ENCODE assay signal across 8 cellular contexts in genomic region chr17:50863931-50864330, GRCh38. TPM values are rescaled to one million over a fixed set of nuclear protein-coding genes. Genes with fewer than 3 reads are reported as not detected.
DNase-seq lines count a peak whose midpoint lies in the region; ATAC-seq lines count a peak whose summit lies in the region.

No MANE protein-coding gene starts in this region.

- H3K36me3 ChIP-seq in iPS-20b (ENCODE audit: insufficient read depth, low read depth, low read length) (peaks cover 30% of the 10 kb centered on the region), subcutaneous abdominal adipose tissue (ENCODE audit: control insufficient read depth in 5 of 5, insufficient read depth in 5 of 5, low read length in 5 of 5) (peaks cover 7 to 16% (median 14%) of the 10 kb centered on the region in 5 donors)

- H3K36me3 Mint-ChIP-seq in T-helper 1 cell treated with Interleukin-12 subunit alpha and Interleukin-12 subunit beta and Interleukin-4 antibody, amounts not matched to agents 30 μg/mL and 1 μg/mL, for 36 hours (ENCODE audit: low read depth): peaks cover 25% of the 10 kb centered on the region
- peaks cover 21% of the 10 kb centered on the region for H3K36me3 Mint-ChIP-seq in activated naive CD8-positive, alpha-beta T cell treated with anti-CD3 and anti-CD28 coated beads, Interleukin-2, amount 10 ng/mL, durations not matched to agents 7 days and 5 days

- POLR2A ChIA-PET in activated naive CD8-positive, alpha-beta T cell treated with anti-CD3 and anti-CD28 coated beads, Interleukin-2, amount 10 ng/mL, durations not matched to agents 7 days and 5 days (lab: Charles Lee): interaction anchor here (0.6 to 4.8 kb wide), 5 partner anchors 10 to 67 kb away, joined by 3 to 62 read pairs (median 4); no protein-coding TSS in a partner anchor

- H3K9ac ChIP-seq in iPS-20b (ENCODE audit: low read depth, low read length) (no peak overlapping the region; the same call in 1 of the 2 replicates), subcutaneous abdominal adipose tissue (ENCODE audit: low read length in 5 of 5) (peak overlapping the region in 3 of 5 donors; percentile 87 to 97 (median 90))

- in situ Hi-C loops in G401 (cut with HindIII; ENCODE audit: low sequenced_read_pairs): no loop called here

- H3K4me1 ChIP-seq in iPS-20b (ENCODE audit: insufficient read depth, low read length): peaks cover 11% of the 10 kb centered on the region; the same call in 1 of the 2 replicates
- peaks cover 2 to 53% (median 45%) of the 10 kb centered on the region in 5 donors for H3K4me1 ChIP-seq in subcutaneous abdominal adipose tissue (ENCODE audit: control insufficient read depth in 5 of 5, insufficient read depth in 5 of 5, low read length in 5 of 5)

- no peak for ATAC-seq in activated naive CD8-positive, alpha-beta T cell treated with anti-CD3 and anti-CD28 coated beads, Interleukin-2, amount 10 ng/mL, durations not matched to agents 7 days and 5 days (ENCODE audit: low read depth)

- no peaks in the 10 kb centered on the region for H3K9me3 ChIP-seq in iPS-20b (ENCODE audit: insufficient read depth, low read depth, low read length)
- H3K9me3 ChIP-seq in subcutaneous abdominal adipose tissue (ENCODE audit: control insufficient read depth in 5 of 5, low read length in 5 of 5): no peaks in the 10 kb centered on the region

- no peak for DNase-seq in T-helper 1 cell
- no peak for DNase-seq in activated naive CD8-positive, alpha-beta T cell treated with anti-CD3 and anti-CD28 coated beads, Interleukin-2, amount 10 ng/mL, durations not matched to agents 7 days and 5 days
- DNase-seq in NCI-H1417 (lab: John Stamatoyannopoulos, UW): no peak
- no peak for DNase-seq in cerebellum (ENCODE audit: low spot score)
- DNase-seq in G401 (ENCODE audit: low spot score): no peak

- H3K9me3 Mint-ChIP-seq in T-helper 1 cell treated with Interleukin-12 subunit alpha and Interleukin-12 subunit beta and Interleukin-4 antibody, amounts not matched to agents 30 μg/mL and 1 μg/mL, for 36 hours: no peaks in the 10 kb centered on the region
- no peaks in the 10 kb centered on the region for H3K9me3 Mint-ChIP-seq in activated naive CD8-positive, alpha-beta T cell treated with anti-CD3 and anti-CD28 coated beads, Interleukin-2, amount 10 ng/mL, durations not matched to agents 7 days and 5 days

- H3K27me3 Mint-ChIP-seq in T-helper 1 cell treated with Interleukin-12 subunit alpha and Interleukin-12 subunit beta and Interleukin-4 antibody, amounts not matched to agents 30 μg/mL and 1 μg/mL, for 36 hours (ENCODE audit: low read depth): no peaks in the 10 kb centered on the region
- H3K27me3 Mint-ChIP-seq in activated naive CD8-positive, alpha-beta T cell treated with anti-CD3 and anti-CD28 coated beads, Interleukin-2, amount 10 ng/mL, durations not matched to agents 7 days and 5 days: peaks cover 3% of the 10 kb centered on the region

- no peaks in the 10 kb centered on the region for H3K27me3 ChIP-seq in iPS-20b (ENCODE audit: insufficient read depth, low read length)
- H3K27me3 ChIP-seq in subcutaneous abdominal adipose tissue (ENCODE audit: control insufficient read depth in 5 of 5, insufficient read depth in 4 of 5, low read length in 5 of 5): no peaks in the 10 kb centered on the region

- H3K4me1 Mint-ChIP-seq in T-helper 1 cell treated with Interleukin-12 subunit alpha and Interleukin-12 subunit beta and Interleukin-4 antibody, amounts not matched to agents 30 μg/mL and 1 μg/mL, for 36 hours (ENCODE audit: low read depth): peaks cover 33% of the 10 kb centered on the region
- peaks cover 32% of the 10 kb centered on the region for H3K4me1 Mint-ChIP-seq in activated naive CD8-positive, alpha-beta T cell treated with anti-CD3 and anti-CD28 coated beads, Interleukin-2, amount 10 ng/mL, durations not matched to agents 7 days and 5 days

- H3K27ac ChIP-seq in iPS-20b (ENCODE audit: low read length) (no peak overlapping the region), subcutaneous abdominal adipose tissue (ENCODE audit: low read depth, low read length) (peak overlapping the region; percentile 99)

- peak overlapping the region; percentile 98 for H3K4me3 Mint-ChIP-seq in T-helper 1 cell treated with Interleukin-12 subunit alpha and Interleukin-12 subunit beta and Interleukin-4 antibody, amounts not matched to agents 30 μg/mL and 1 μg/mL, for 36 hours
- H3K4me3 Mint-ChIP-seq in activated naive CD8-positive, alpha-beta T cell treated with anti-CD3 and anti-CD28 coated beads, Interleukin-2, amount 10 ng/mL, durations not matched to agents 7 days and 5 days: peak overlapping the region; percentile 99

- H3K4me3 ChIP-seq in iPS-20b (ENCODE audit: low read length) (peak overlapping the region; percentile 96), subcutaneous abdominal adipose tissue (ENCODE audit: low read depth in 1 of 5, low read length in 5 of 5) (peak overlapping the region in 4 of 5 donors; percentile 94 to 98 (median 97))

- H3K27ac Mint-ChIP-seq in T-helper 1 cell treated with Interleukin-12 subunit alpha and Interleukin-12 subunit beta and Interleukin-4 antibody, amounts not matched to agents 30 μg/mL and 1 μg/mL, for 36 hours: no peak overlapping the region
- H3K27ac Mint-ChIP-seq in activated naive CD8-positive, alpha-beta T cell treated with anti-CD3 and anti-CD28 coated beads, Interleukin-2, amount 10 ng/mL, durations not matched to agents 7 days and 5 days: peak overlapping the region; percentile 24

RNA-seq across cellular contexts. Expression of gene TOB1, which starts 2.2 kb away (rescaled TPM):
- 10 to 100 TPM; 54.9 to 56.6 TPM for total RNA-seq in activated naive CD8-positive, alpha-beta T cell treated with anti-CD3 and anti-CD28 coated beads, Interleukin-2, amount 10 ng/mL, durations not matched to agents 7 days and 5 days
- 13.0 TPM for total RNA-seq in cerebellum
- 18.5 and 26.4 TPM in 2 replicates for total RNA-seq in G401 (2014; rRNA removed; shearing (Covaris generic))

RNA-seq across cellular contexts. Expression of gene WFIKKN2, which starts 28.5 kb away (rescaled TPM):
- not detected for total RNA-seq in activated naive CD8-positive, alpha-beta T cell treated with anti-CD3 and anti-CD28 coated beads, Interleukin-2, amount 10 ng/mL, durations not matched to agents 7 days and 5 days
- total RNA-seq in cerebellum: 6.3 TPM
- total RNA-seq in G401 (2014; rRNA removed; shearing (Covaris generic)): 0.62 TPM in 1 of 2 replicates, not detected in the other
